Comparison of ENCODE assay signal across 1 cellular context in the genomic region with DNA sequence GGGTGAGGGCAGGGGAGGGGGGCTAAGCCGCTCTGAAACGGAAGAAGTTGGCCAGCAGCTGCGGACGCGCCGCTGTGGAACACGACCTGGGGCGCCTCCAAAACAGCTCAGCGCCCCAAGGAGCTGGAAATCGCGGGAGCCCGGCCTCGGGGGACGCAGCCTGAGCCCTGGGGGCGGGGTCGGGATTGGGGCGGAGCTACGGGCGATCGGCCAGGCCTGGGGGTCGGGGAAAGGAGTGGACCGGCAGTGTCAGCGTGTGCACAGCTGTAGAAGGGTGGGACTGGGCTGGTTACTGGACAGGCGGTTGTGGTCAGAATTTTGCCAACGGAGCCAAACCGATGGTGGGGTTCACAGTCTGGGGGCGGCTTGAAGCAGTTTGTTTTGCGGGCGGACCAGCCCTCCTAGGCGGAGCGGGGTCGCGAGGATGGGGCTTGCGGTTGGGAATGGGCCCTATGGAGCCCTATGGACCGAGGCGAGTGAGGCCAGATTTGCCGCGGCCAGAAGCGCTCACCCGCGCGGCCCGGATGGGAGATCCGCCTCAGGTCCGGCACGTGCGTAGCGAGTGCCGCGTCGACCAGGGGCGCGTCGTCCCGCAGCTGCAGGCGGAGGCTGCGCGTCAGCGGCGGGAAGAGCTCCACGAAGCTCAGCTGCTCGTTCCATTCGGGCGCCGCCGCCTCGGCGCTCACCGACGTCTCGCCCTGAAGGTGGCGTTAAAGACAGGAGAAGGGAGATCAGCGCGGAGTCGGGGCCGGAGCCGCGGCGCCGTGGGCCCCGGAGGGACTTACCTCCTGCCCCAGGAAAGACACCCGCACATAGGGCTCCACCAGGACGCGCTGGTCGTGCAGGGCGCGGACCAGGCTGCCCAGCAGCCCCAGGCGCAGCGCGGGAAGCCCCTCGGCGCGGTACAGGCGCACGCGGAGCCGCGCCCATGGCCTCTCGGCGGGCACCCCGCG.
A peak's percentile ranks its signal among the peaks of the same experiment; 100 is the strongest.
TF ChIP-seq lines count a peak whose summit lies in the region.

No MANE protein-coding gene starts in this region.

TF ChIP-seq in K562, 482 proteins besides CTCF, POLR2A, EP300 and RAD21 (continued from another document and continues in another):
- TF ChIP-seq, protein P1, sequence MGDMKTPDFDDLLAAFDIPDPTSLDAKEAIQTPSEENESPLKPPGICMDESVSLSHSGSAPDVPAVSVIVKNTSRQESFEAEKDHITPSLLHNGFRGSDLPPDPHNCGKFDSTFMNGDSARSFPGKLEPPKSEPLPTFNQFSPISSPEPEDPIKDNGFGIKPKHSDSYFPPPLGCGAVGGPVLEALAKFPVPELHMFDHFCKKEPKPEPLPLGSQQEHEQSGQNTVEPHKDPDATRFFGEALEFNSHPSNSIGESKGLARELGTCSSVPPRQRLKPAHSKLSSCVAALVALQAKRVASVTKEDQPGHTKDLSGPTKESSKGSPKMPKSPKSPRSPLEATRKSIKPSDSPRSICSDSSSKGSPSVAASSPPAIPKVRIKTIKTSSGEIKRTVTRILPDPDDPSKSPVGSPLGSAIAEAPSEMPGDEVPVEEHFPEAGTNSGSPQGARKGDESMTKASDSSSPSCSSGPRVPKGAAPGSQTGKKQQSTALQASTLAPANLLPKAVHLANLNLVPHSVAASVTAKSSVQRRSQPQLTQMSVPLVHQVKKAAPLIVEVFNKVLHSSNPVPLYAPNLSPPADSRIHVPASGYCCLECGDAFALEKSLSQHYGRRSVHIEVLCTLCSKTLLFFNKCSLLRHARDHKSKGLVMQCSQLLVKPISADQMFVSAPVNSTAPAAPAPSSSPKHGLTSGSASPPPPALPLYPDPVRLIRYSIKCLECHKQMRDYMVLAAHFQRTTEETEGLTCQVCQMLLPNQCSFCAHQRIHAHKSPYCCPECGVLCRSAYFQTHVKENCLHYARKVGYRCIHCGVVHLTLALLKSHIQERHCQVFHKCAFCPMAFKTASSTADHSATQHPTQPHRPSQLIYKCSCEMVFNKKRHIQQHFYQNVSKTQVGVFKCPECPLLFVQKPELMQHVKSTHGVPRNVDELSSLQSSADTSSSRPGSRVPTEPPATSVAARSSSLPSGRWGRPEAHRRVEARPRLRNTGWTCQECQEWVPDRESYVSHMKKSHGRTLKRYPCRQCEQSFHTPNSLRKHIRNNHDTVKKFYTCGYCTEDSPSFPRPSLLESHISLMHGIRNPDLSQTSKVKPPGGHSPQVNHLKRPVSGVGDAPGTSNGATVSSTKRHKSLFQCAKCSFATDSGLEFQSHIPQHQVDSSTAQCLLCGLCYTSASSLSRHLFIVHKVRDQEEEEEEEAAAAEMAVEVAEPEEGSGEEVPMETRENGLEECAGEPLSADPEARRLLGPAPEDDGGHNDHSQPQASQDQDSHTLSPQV (IDR thresholded peaks at IDR 0.05), result peak; percentile 77
- TF ChIP-seq HCFC1 (IDR thresholded peaks at IDR 0.05; ENCODE audit: low read depth, low read length) (no peak), ZNF347 (CRISPR knock-in tag; IDR thresholded peaks at IDR 0.05; ENCODE audit: low read depth) (no peak), ZNF444 (CRISPR knock-in tag; IDR thresholded peaks at IDR 0.05) (no peak), ZNF175 (CRISPR knock-in tag; IDR thresholded peaks at IDR 0.05; ENCODE audit: low read depth) (no peak), HDAC8 (tag; IDR thresholded peaks at IDR 0.05) (no peak), RBFOX2 (IDR thresholded peaks at IDR 0.05; ENCODE audit: low read depth, low read length) (peak; percentile 72), CHD2 (IDR thresholded peaks at IDR 0.05; ENCODE audit: low read depth, low read length) (no peak), DACH1 (IDR thresholded peaks at IDR 0.05; ENCODE audit: partially characterized antibody) (peak; percentile 53), ZNF263 (CRISPR knock-in tag; IDR thresholded peaks at IDR 0.05; ENCODE audit: borderline replicate concordance) (peak; percentile 62), TAL1 (IDR thresholded peaks at IDR 0.05) (no peak), PCBP1 (IDR thresholded peaks at IDR 0.05; ENCODE audit: low read depth, low read length, poor library complexity, severe bottlenecking) (peak; percentile 28), COPS2 (conservative IDR thresholded peaks at IDR 0.05) (no peak), U2AF1 (optimal IDR thresholded peaks at IDR 0.05; ENCODE audit: low read depth, low read length) (peak; percentile 65), ZNF785 (CRISPR knock-in tag; IDR thresholded peaks at IDR 0.05) (no peak), ZNF140 (CRISPR knock-in tag; IDR thresholded peaks at IDR 0.05) (no peak), PTBP1 (IDR thresholded peaks at IDR 0.05; ENCODE audit: low read depth, low read length) (0 out of 2 replicates have a peak, but pooled peaks have one; percentile 57), SETDB1 (IDR thresholded peaks at IDR 0.05; ENCODE audit: low read length) (no peak), SMARCB1 (IDR thresholded peaks at IDR 0.05; ENCODE audit: insufficient read length, low read depth) (no peak), CREB1 (IDR thresholded peaks at IDR 0.05) (peak; percentile 77), CREB1 (CRISPR knock-in tag; IDR thresholded peaks at IDR 0.05) (peak; percentile 88), GABPB1 (CRISPR knock-in tag; IDR thresholded peaks at IDR 0.05) (peak; percentile 76), ETV5 (CRISPR knock-in tag; IDR thresholded peaks at IDR 0.05; ENCODE audit: low read depth) (peak; percentile 63; the same call in 1 of the 2 replicates), SOX6 (IDR thresholded peaks at IDR 0.05) (peak; percentile 45; the same call in 1 of the 2 replicates), EWSR1 (IDR thresholded peaks at IDR 0.05; ENCODE audit: borderline replicate concordance, low read depth, partially characterized antibody) (no peak)
- TF ChIP-seq, protein P2, sequence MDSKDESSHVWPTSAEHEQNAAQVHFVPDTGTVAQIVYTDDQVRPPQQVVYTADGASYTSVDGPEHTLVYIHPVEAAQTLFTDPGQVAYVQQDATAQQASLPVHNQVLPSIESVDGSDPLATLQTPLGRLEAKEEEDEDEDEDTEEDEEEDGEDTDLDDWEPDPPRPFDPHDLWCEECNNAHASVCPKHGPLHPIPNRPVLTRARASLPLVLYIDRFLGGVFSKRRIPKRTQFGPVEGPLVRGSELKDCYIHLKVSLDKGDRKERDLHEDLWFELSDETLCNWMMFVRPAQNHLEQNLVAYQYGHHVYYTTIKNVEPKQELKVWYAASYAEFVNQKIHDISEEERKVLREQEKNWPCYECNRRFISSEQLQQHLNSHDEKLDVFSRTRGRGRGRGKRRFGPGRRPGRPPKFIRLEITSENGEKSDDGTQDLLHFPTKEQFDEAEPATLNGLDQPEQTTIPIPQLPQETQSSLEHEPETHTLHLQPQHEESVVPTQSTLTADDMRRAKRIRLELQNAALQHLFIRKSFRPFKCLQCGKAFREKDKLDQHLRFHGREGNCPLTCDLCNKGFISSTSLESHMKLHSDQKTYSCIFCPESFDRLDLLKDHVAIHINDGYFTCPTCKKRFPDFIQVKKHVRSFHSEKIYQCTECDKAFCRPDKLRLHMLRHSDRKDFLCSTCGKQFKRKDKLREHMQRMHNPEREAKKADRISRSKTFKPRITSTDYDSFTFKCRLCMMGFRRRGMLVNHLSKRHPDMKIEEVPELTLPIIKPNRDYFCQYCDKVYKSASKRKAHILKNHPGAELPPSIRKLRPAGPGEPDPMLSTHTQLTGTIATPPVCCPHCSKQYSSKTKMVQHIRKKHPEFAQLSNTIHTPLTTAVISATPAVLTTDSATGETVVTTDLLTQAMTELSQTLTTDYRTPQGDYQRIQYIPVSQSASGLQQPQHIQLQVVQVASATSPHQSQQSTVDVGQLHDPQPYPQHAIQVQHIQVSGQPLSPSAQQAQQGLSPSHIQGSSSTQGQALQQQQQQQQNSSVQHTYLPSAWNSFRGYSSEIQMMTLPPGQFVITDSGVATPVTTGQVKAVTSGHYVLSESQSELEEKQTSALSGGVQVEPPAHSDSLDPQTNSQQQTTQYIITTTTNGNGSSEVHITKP (IDR thresholded peaks at IDR 0.05; ENCODE audit: partially characterized antibody), result peak; percentile 34
- TF ChIP-seq, protein P3, sequence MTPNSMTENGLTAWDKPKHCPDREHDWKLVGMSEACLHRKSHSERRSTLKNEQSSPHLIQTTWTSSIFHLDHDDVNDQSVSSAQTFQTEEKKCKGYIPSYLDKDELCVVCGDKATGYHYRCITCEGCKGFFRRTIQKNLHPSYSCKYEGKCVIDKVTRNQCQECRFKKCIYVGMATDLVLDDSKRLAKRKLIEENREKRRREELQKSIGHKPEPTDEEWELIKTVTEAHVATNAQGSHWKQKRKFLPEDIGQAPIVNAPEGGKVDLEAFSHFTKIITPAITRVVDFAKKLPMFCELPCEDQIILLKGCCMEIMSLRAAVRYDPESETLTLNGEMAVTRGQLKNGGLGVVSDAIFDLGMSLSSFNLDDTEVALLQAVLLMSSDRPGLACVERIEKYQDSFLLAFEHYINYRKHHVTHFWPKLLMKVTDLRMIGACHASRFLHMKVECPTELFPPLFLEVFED (CRISPR knock-in tag; conservative IDR thresholded peaks at IDR 0.05), result no peak
- TF ChIP-seq, protein P4, sequence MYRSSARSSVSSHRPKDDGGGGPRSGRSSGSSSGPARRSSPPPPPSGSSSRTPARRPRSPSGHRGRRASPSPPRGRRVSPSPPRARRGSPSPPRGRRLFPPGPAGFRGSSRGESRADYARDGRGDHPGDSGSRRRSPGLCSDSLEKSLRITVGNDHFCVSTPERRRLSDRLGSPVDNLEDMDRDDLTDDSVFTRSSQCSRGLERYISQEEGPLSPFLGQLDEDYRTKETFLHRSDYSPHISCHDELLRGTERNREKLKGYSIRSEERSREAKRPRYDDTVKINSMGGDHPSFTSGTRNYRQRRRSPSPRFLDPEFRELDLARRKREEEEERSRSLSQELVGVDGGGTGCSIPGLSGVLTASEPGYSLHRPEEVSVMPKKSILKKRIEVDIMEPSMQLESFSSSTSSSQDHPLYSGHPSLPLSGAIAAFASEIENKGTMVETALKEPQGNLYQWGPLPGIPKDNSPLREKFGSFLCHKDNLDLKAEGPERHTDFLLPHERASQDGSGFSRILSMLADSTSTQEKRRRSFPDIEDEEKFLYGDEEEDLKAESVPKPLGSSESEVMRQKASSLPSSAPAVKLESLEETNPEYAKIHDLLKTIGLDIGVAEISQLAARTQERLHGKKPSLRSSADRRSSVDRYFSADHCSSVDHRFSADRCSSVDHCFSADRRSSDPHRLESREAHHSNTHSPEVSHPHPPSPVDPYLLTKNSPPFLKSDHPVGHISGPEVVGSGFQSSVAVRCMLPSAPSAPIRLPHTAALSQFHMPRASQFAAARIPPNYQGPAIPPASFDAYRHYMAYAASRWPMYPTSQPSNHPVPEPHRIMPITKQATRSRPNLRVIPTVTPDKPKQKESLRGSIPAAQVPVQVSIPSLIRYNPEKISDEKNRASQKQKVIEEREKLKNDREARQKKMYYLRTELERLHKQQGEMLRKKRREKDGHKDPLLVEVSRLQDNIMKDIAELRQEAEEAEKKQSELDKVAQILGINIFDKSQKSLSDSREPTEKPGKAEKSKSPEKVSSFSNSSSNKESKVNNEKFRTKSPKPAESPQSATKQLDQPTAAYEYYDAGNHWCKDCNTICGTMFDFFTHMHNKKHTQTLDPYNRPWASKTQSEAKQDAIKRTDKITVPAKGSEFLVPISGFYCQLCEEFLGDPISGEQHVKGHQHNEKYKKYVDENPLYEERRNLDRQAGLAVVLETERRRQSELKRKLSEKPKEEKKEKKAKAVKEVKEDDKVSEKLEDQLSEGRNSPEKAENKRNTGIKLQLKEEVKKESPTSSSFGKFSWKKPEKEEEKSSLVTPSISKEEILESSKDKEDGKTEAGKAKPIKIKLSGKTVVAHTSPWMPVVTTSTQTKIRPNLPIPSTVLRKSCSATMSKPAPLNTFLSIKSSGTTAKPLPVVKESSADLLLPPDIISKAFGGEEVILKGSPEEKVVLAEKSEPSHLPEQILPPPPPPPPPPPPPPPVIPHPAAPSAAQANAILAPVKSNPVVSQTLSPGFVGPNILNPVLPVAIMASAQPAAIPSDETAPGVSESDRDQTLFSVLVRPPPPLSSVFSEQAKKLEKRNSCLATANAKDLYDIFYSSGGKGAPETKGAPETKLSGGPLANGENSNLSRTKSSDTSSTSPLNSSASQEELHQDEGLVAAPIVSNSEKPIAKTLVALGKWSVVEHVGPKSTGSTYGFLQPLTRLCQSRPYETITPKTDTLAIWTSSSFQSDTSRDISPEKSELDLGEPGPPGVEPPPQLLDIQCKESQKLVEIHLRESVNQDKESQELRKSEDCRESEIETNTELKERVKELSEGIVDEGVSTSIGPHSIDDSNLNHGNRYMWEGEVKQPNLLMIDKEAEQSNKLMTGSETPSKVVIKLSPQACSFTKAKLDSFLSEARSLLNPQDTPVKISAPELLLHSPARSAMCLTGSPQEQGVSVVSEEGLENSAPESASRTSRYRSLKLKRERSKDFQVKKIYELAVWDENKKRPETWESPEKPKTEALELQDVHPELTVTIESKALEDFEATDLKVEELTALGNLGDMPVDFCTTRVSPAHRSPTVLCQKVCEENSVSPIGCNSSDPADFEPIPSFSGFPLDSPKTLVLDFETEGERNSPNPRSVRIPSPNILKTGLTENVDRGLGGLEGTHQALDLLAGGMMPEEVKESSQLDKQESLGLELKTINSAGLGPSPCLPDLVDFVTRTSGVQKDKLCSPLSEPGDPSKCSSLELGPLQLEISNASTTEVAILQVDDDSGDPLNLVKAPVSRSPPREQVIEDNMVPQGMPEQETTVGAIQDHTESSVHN (IDR thresholded peaks at IDR 0.05; ENCODE audit: borderline replicate concordance in 1 of 2, low read depth in 1 of 2), result no peak
- TF ChIP-seq, protein P5, sequence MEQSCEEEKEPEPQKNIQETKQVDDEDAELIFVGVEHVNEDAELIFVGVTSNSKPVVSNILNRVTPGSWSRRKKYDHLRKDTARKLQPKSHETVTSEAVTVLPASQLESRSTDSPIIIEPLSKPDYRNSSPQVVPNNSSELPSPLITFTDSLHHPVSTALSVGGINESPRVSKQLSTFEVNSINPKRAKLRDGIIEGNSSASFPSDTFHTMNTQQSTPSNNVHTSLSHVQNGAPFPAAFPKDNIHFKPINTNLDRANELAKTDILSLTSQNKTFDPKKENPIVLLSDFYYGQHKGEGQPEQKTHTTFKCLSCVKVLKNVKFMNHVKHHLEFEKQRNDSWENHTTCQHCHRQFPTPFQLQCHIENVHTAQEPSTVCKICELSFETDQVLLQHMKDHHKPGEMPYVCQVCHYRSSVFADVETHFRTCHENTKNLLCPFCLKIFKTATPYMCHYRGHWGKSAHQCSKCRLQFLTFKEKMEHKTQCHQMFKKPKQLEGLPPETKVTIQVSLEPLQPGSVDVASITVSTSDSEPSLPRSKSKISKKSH (CRISPR knock-in tag; IDR thresholded peaks at IDR 0.05), result no peak
- TF ChIP-seq, protein P6, sequence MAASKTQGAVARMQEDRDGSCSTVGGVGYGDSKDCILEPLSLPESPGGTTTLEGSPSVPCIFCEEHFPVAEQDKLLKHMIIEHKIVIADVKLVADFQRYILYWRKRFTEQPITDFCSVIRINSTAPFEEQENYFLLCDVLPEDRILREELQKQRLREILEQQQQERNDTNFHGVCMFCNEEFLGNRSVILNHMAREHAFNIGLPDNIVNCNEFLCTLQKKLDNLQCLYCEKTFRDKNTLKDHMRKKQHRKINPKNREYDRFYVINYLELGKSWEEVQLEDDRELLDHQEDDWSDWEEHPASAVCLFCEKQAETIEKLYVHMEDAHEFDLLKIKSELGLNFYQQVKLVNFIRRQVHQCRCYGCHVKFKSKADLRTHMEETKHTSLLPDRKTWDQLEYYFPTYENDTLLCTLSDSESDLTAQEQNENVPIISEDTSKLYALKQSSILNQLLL (CRISPR knock-in tag; IDR thresholded peaks at IDR 0.05; ENCODE audit: borderline replicate concordance), result no peak
- TF ChIP-seq, protein P7, sequence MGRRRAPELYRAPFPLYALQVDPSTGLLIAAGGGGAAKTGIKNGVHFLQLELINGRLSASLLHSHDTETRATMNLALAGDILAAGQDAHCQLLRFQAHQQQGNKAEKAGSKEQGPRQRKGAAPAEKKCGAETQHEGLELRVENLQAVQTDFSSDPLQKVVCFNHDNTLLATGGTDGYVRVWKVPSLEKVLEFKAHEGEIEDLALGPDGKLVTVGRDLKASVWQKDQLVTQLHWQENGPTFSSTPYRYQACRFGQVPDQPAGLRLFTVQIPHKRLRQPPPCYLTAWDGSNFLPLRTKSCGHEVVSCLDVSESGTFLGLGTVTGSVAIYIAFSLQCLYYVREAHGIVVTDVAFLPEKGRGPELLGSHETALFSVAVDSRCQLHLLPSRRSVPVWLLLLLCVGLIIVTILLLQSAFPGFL (CRISPR knock-in tag; IDR thresholded peaks at IDR 0.05), result no peak
